ENCODE assay signal across 21 cellular contexts in the genomic region with DNA sequence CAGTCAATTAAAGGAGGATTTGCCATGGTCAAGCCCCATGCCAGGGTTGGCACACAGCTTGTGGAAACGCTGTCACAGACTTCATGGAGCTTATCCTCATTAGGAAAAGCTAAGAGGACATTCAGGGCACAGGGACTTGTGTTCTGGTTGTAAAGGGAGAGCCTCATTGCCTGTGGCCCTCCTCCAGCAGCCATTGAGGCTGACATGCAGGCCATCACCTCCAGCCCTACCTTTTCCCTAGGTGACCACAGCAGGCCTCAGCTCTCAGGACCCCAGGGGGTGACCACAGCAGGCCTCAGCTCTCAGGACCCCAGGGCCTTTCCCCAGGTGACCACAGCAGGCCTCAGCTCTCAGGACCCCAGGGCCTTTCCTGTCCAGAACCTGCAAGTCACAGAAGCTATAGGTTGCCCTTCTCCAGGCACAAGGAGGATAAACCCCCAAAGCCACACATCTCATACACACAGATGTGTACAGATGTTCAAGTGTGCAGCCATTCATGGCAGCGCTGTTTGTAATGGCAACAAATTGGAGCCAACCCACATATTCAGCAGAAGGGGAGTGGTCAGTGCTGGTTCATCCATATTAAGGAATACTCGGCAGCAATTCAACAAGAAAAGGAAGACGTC.
"Had no signal": no experiment of that assay in that cellular context is flagged by ENCODE, and none has a peak within 500 bp of the region (broad histone marks: within the 10 kb centered on the region; RNA-seq: fewer than 3 reads in every experiment).

No MANE protein-coding gene starts in this region.

- H3K4me3 ChIP-seq: esophagus muscularis mucosa, hepatocyte, right atrium auricular region, smooth muscle cell had no signal

- H3K9me3 ChIP-seq: esophagus muscularis mucosa, right atrium auricular region had no signal

- H2AFZ ChIP-seq: hepatocyte had no signal

- DNase-seq: activated CD4-positive, alpha-beta memory T cell treated with anti-CD3 and anti-CD28 coated beads, Interleukin-2, amount 10 ng/mL, durations not matched to agents 7 days and 5 days; activated CD4-positive, alpha-beta T cell treated with anti-CD3 and anti-CD28 coated beads for 4 hours; activated gamma-delta T cell; activated T-cell treated with anti-CD3 and anti-CD28 coated beads, Interleukin-2, amount 50 U/mL, for 72 hours; amniotic stem cell; caudate nucleus; effector CD4-positive, alpha-beta T cell; nucleus accumbens; stimulated activated naive CD8-positive, alpha-beta T cell treated with anti-CD3 and anti-CD28 coated beads, Interleukin-15, Interleukin-2, amounts not matched to agents 100 U/mL and 50 U/mL, for 24 hours; WERI-Rb-1 had no signal

- H3K4me2 ChIP-seq: hepatocyte, smooth muscle cell had no signal

- FAIRE-seq: colon, keratinocyte had no signal

- H3K27ac ChIP-seq: esophagus muscularis mucosa, hepatocyte, right atrium auricular region, WERI-Rb-1 had no signal

- H3K9me3 Mint-ChIP-seq: activated CD4-positive, alpha-beta memory T cell treated with anti-CD3 and anti-CD28 coated beads, Interleukin-2, amount 10 ng/mL, durations not matched to agents 7 days and 5 days; T-helper 1 cell treated with Interleukin-12 subunit alpha and Interleukin-12 subunit beta and Interleukin-4 antibody, amounts not matched to agents 30 μg/mL and 1 μg/mL, for 36 hours; type B pancreatic cell had no signal

- H3K36me3 ChIP-seq: esophagus muscularis mucosa, right atrium auricular region had no signal

- H3K27me3 ChIP-seq: esophagus muscularis mucosa, hepatocyte, right atrium auricular region had no signal

- H3K27ac Mint-ChIP-seq: activated naive CD8-positive, alpha-beta T cell; activated T-cell treated with anti-CD3 and anti-CD28 coated beads, Interleukin-2, amount 50 U/mL, for 72 hours; nephron; T-helper 1 cell treated with Interleukin-12 subunit alpha and Interleukin-12 subunit beta and Interleukin-4 antibody, amounts not matched to agents 30 μg/mL and 1 μg/mL, for 36 hours; type B pancreatic cell had no signal

- ATAC-seq: left lobe of liver; stimulated activated naive CD8-positive, alpha-beta T cell treated with anti-CD3 and anti-CD28 coated beads, Interleukin-15, Interleukin-2, amounts not matched to agents 100 U/mL and 50 U/mL, for 24 hours had no signal
